ENCODE assay signal across 8 cellular contexts in genomic region chr7:129950191-129950940, GRCh38. TPM values are rescaled to one million over a fixed set of nuclear protein-coding genes. Genes with fewer than 3 reads are reported as not detected.
DNase-seq lines count a peak whose midpoint lies in the region; ATAC-seq and TF ChIP-seq lines count a peak whose summit lies in the region.

No MANE protein-coding gene starts in this region.

- peak overlapping the region; percentile 98 for H3K9ac ChIP-seq in MM.1S (ENCODE audit: low read length)

- H3K4me3 ChIP-seq in MM.1S (ENCODE audit: low read length) = peak overlapping the region; percentile 89
- peak overlapping the region; percentile 92 to 97 for H3K4me3 ChIP-seq in prostate gland

- WGBS in prostate gland = 3% methylated on average over 9 of the region's 9 CpGs

- no peaks in the 10 kb centered on the region for H3K27me3 ChIP-seq in MM.1S (replicated peaks; ENCODE audit: insufficient read depth, low read length)
- H3K27me3 ChIP-seq in prostate gland (replicated peaks; ENCODE audit: insufficient read depth) = no peaks in the 10 kb centered on the region

- peaks cover 38% of the 10 kb centered on the region for H3F3A ChIP-seq in MM.1S (ENCODE audit: insufficient read depth, low read length)

- H3K4me1 ChIP-seq in MM.1S (ENCODE audit: low read length) (peaks cover 21% of the 10 kb centered on the region), prostate gland (replicated peaks) (peaks cover 11% of the 10 kb centered on the region)

- ATAC-seq in HG03442 (IDR thresholded peaks at IDR 0.05; ENCODE audit: unreplicated experiment) = no peak

- H3K9me3 ChIP-seq in MM.1S (replicated peaks; ENCODE audit: insufficient read depth, low read length) = no peaks in the 10 kb centered on the region
- H3K9me3 ChIP-seq in prostate gland = no peaks in the 10 kb centered on the region

- peak in 4 of 6 experiments; percentile 4 to 35 (median 20) for DNase-seq in stimulated activated naive CD4-positive, alpha-beta T cell (lab: John Stamatoyannopoulos, UW)
- DNase-seq in stimulated activated naive CD4-positive, alpha-beta T cell treated with Interleukin-2 at 50 U/mL for 16 hours (lab: John Stamatoyannopoulos, UW) = no peak
- DNase-seq in MM.1S = peak; percentile 93
- DNase-seq in epithelial cell of prostate (ENCODE audit: low read depth, low spot score) = no peak
- DNase-seq in prostate gland (ENCODE audit: low spot score) = no peak
- no peak for DNase-seq in SHP77 (lab: John Stamatoyannopoulos, UW)
- DNase-seq in NCI-H446 (lab: John Stamatoyannopoulos, UW) = no peak

- H3K4me2 ChIP-seq in MM.1S (ENCODE audit: low read depth, low read length) = peak overlapping the region; percentile 91

- no peak for TF ChIP-seq POLR2A in prostate gland (IDR thresholded peaks at IDR 0.05)

- H3K36me3 ChIP-seq in MM.1S (replicated peaks; ENCODE audit: insufficient read depth, low read length) (no peaks in the 10 kb centered on the region; the same call in 1 of the 2 replicates), prostate gland (no peaks in the 10 kb centered on the region)

- peaks cover 24% of the 10 kb centered on the region for H4K20me1 ChIP-seq in MM.1S (ENCODE audit: insufficient read depth, low read length)

- no peaks in the 10 kb centered on the region for H3K9me2 ChIP-seq in MM.1S (replicated peaks; ENCODE audit: insufficient read depth, low read length)

- peaks cover 72% of the 10 kb centered on the region for H3K79me2 ChIP-seq in MM.1S (ENCODE audit: low read length)

- H2AFZ ChIP-seq in MM.1S (ENCODE audit: low read length) = no peak overlapping the region

- intact Hi-C loops in prostate gland (cut with DNase I) = no loop called here

- H3K27ac ChIP-seq in MM.1S (ENCODE audit: low read length) = peak overlapping the region; percentile 96
- peak overlapping the region; percentile 96 for H3K27ac ChIP-seq in epithelial cell of prostate
- peak overlapping the region; percentile 85 to 99 for H3K27ac ChIP-seq in prostate gland

- no peak for TF ChIP-seq CTCF in MM.1S (IDR thresholded peaks at IDR 0.05; ENCODE audit: low read length)
- TF ChIP-seq CTCF in prostate gland (IDR thresholded peaks at IDR 0.05) = no peak

RNA-seq across cellular contexts. Expression of gene UBE2H, which starts 2.4 kb away (rescaled TPM):
- total RNA-seq in prostate gland = 100 to 1,000 TPM in 1 of 2 donors, 10 to 100 TPM in 1; 78.4 to 105 TPM

Comparison
In these comparisons a context has a peak if more than half of its experiments do, and no peak if none do; other contexts are left out.
1. DNase-seq: peak in stimulated activated naive CD4-positive, alpha-beta T cell (4 of 6) and MM.1S (single experiment); none in stimulated activated naive CD4-positive, alpha-beta T cell treated with Interleukin-2 at 50 U/mL for 16 hours (single experiment), epithelial cell of prostate (single experiment), prostate gland (single experiment), SHP77 (0 of 2) and NCI-H446 (0 of 2).
2. Peak in every context shown above with its lines, with median percentiles within 50 percentile points of each other: H3K27ac ChIP-seq.